ENCODE assay signal across 8 cellular contexts in the genomic region with DNA sequence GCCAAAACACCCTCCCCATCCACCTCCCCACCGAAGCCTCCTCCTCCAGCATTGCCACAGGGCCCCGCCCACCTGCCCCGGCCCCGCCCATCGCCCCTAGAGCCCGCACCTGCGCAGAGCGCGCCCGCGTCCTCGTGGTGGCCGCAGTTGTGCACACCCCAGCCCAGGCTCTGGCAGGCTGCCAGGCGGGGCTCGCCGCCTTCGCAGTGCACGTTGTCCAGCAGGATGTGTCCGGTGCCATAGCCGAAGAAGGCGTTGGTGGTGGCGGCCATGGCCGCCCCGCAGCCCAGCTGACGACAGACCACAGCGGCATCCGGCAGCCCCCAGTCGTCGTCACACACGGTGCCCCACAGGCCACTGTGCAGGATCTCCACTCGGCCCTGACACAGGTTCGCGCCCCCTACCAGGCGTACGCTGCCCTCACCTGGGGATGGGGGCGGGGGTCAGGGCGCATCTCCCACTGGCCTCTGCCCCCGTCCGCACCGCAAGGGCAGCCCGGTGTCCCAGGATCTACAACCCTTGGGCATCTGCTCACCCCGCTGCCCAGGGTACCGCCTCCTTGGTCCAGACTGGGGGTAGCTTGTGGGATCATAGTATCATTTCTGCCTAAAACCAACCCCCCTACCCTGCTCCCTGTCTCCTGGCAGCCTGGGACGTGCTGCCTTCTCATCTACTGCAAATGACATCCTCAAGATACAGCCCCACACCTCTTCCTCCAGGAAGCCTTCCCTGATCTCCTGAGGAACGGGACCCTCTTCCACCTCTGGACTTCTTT. TPM values are rescaled to one million over a fixed set of nuclear protein-coding genes. Genes with fewer than 3 reads are reported as not detected.
A peak's percentile ranks its signal among the peaks of the same experiment; 100 is the strongest.
DNase-seq lines count a peak whose midpoint lies in the region; ATAC-seq and TF ChIP-seq lines count a peak whose summit lies in the region.

No MANE protein-coding gene starts in this region.

- H3K36me3 Mint-ChIP-seq in activated naive CD8-positive, alpha-beta T cell: no peaks in the 10 kb centered on the region

- H3K4me1 ChIP-seq in heart right ventricle (peaks cover 2 to 33% (median 15%) of the 10 kb centered on the region in 9 donors), sigmoid colon (peaks cover 0 to 30% (median 18%) of the 10 kb centered on the region in 4 donors)

- H3K27ac Mint-ChIP-seq in activated naive CD8-positive, alpha-beta T cell: peak overlapping the region; percentile 93

- no peaks in the 10 kb centered on the region for H3K9me3 Mint-ChIP-seq in activated naive CD8-positive, alpha-beta T cell (ENCODE audit: low read depth)

- TF ChIP-seq CTCF in HL-60 (IDR thresholded peaks at IDR 0.05; ENCODE audit: insufficient read depth, low read length) (no peak), heart right ventricle (IDR thresholded peaks at IDR 0.05) (no peak), sigmoid colon (IDR thresholded peaks at IDR 0.05) (no peak)

- WGBS in heart right ventricle, 2 donors: 16% methylated on average over 39 to 45 of the region's 45 CpGs
- 10 to 16% methylated on average over 45 of the region's 45 CpGs for WGBS in sigmoid colon, 2 donors

- ATAC-seq in heart right ventricle (peak; percentile 28 to 67 (median 50)), HG03571 (IDR thresholded peaks at IDR 0.05; ENCODE audit: unreplicated experiment) (no peak)

- H3K4me1 Mint-ChIP-seq in activated naive CD8-positive, alpha-beta T cell (ENCODE audit: low read depth): peaks cover 21% of the 10 kb centered on the region

- intact Hi-C loops in heart right ventricle (cut with DNase I): no loop called here
- intact Hi-C loops in sigmoid colon (cut with DNase I): no loop called here

- no peaks in the 10 kb centered on the region for H3K36me3 ChIP-seq in heart right ventricle
- H3K36me3 ChIP-seq in sigmoid colon: no peaks in the 10 kb centered on the region

- no peaks in the 10 kb centered on the region for H3K27me3 Mint-ChIP-seq in activated naive CD8-positive, alpha-beta T cell

- H3K4me3 ChIP-seq in HL-60 (replicated peaks; ENCODE audit: insufficient read depth, low read length) (peak overlapping the region; percentile 66), heart right ventricle (peak overlapping the region; percentile 16 to 62 (median 52)), sigmoid colon (peak overlapping the region; percentile 23 to 55 (median 46))

- H3K27me3 ChIP-seq in HL-60 (ENCODE audit: insufficient read depth, poor library complexity, severe bottlenecking) (no peaks in the 10 kb centered on the region), heart right ventricle (no peaks in the 10 kb centered on the region), sigmoid colon (no peaks in the 10 kb centered on the region)

- TF ChIP-seq EP300 in sigmoid colon (IDR thresholded peaks at IDR 0.05): no peak

- no peak for TF ChIP-seq POLR2A in sigmoid colon (IDR thresholded peaks at IDR 0.05)

- peak; percentile 39 for DNase-seq in D341Med (ENCODE audit: low spot score)
- DNase-seq in HL-60 (ENCODE audit: low read depth in 1 of 2, low spot score in 1 of 2): peak; percentile 71 to 87
- peak; percentile 57 for DNase-seq in SKM-1 treated with dmso at 0.1 percent for 144 hours (lab: John Stamatoyannopoulos, UW; ENCODE audit: unreplicated experiment)
- peak; percentile 72 to 87 for DNase-seq in heart right ventricle
- DNase-seq in sigmoid colon: peak; percentile 89
- DNase-seq in kidney glomerular epithelial cell (lab: John Stamatoyannopoulos, UW): no peak

- H3K27ac ChIP-seq in HL-60 (replicated peaks): peak overlapping the region; percentile 12; the same call in 1 of the 2 replicates
- H3K27ac ChIP-seq in heart right ventricle: peak overlapping the region in 1 of 10 donors; percentile 67
- H3K27ac ChIP-seq in sigmoid colon: peak overlapping the region in 3 of 4 donors; percentile 39 to 49 (median 44)

- H3K4me3 Mint-ChIP-seq in activated naive CD8-positive, alpha-beta T cell: peak overlapping the region; percentile 92

- H3K9me3 ChIP-seq in heart right ventricle (no peaks in the 10 kb centered on the region), sigmoid colon (no peaks in the 10 kb centered on the region)

RNA-seq across cellular contexts. Expression of a gene that starts 11.9 kb away (rescaled TPM):
- total RNA-seq in heart right ventricle (1 to 10 TPM in 3 of 10 donors, under 1 TPM in 7; 0.24 to 1.3 (median 0.65) TPM), sigmoid colon (1 to 10 TPM in 1 of 4 donors, under 1 TPM in 1, not detected in 2; 0.71 to 3.6 TPM)
- polyA plus RNA-seq in heart right ventricle (1 to 10 TPM in 1 of 2 donors, under 1 TPM in 1; 0.99 to 1.9 TPM), sigmoid colon (1 to 10 TPM in 1 of 3 donors, under 1 TPM in 1, not detected in 1; 0.47 to 1.2 TPM)

RNA-seq across cellular contexts. Expression of a gene that starts 27.2 kb away (rescaled TPM):
- total RNA-seq in heart right ventricle: 1 to 10 TPM in 4 of 10 donors, not detected in 6; 1.3 to 5.7 (median 1.4) TPM
- polyA plus RNA-seq in heart right ventricle: 1 to 10 TPM in 1 of 2 donors, under 1 TPM in 1; 0.77 to 4.2 TPM
- 1 to 10 TPM in 3 of 4 donors, not detected in 1; 1.4 to 2.1 (median 1.8) TPM for total RNA-seq in sigmoid colon
- 1 to 10 TPM; 1.4 to 4.8 (median 4.5) TPM for polyA plus RNA-seq in sigmoid colon

RNA-seq across cellular contexts. Expression of a gene that starts 38.8 kb away (rescaled TPM):
- total RNA-seq in heart right ventricle: 100 to 1,000 TPM; 193 to 262 (median 207) TPM
- polyA plus RNA-seq in heart right ventricle: 10 to 100 TPM; 63.7 to 88.0 TPM
- 10 to 100 TPM; 42.5 to 59.0 (median 52.3) TPM for total RNA-seq in sigmoid colon
- polyA plus RNA-seq in sigmoid colon: 10 to 100 TPM; 45.6 to 64.0 (median 62.4) TPM
